Comparison of ENCODE assay signal across 32 cellular contexts in genomic region chr7:991017-991728, GRCh38. TPM values are rescaled to one million over a fixed set of nuclear protein-coding genes. Genes with fewer than 3 reads are reported as not detected.
"Had no signal": no experiment of that assay in that cellular context is flagged by ENCODE, and none has a peak within 500 bp of the region (broad histone marks: within the 10 kb centered on the region; RNA-seq: fewer than 3 reads in every experiment).

No MANE protein-coding gene starts in this region.

- H3K27ac Mint-ChIP-seq: memory B cell; natural killer cell; progenitor cell of endocrine pancreas; stimulated activated effector memory CD8-positive, alpha-beta T cell treated with anti-CD3 and anti-CD28 coated beads, Interleukin-12 subunit alpha, Interleukin-12 subunit beta, amount 100 ng/mL, for 72 hours had no signal

- H3K36me3 ChIP-seq: thyroid gland had no signal

- ATAC-seq: foreskin keratinocyte; gastroesophageal sphincter; heart left ventricle; left lobe of liver; natural killer cell; stimulated activated effector memory CD8-positive, alpha-beta T cell treated with anti-CD3 and anti-CD28 coated beads, Interleukin-12 subunit alpha, Interleukin-12 subunit beta, amount 100 ng/mL, for 72 hours had no signal

- FAIRE-seq: endothelial cell of umbilical vein, kidney had no signal

- H2AFZ ChIP-seq: hepatocyte, parathyroid adenoma had no signal

- H3K79me2 ChIP-seq: hepatocyte, parathyroid adenoma had no signal

- H3K9me3 Mint-ChIP-seq: memory B cell; natural killer cell; neural crest cell; stimulated activated effector memory CD8-positive, alpha-beta T cell treated with anti-CD3 and anti-CD28 coated beads, Interleukin-12 subunit alpha, Interleukin-12 subunit beta, amount 100 ng/mL, for 72 hours had no signal

- H3K27me3 ChIP-seq: hepatocyte, thyroid gland had no signal

- H3K9ac ChIP-seq: parathyroid adenoma had no signal

- H3K36me3 Mint-ChIP-seq: memory B cell; natural killer cell; stimulated activated effector memory CD8-positive, alpha-beta T cell treated with anti-CD3 and anti-CD28 coated beads, Interleukin-12 subunit alpha, Interleukin-12 subunit beta, amount 100 ng/mL, for 72 hours had no signal

- H3K4me2 ChIP-seq: hepatocyte had no signal

- H3K4me3 ChIP-seq: coronary artery, esophagus muscularis mucosa, gastroesophageal sphincter, heart left ventricle, hepatocyte, lung, sigmoid colon, stomach, thyroid gland had no signal

- H3K27ac ChIP-seq: coronary artery, esophagus muscularis mucosa, foreskin keratinocyte, gastroesophageal sphincter, heart left ventricle, hepatocyte, parathyroid adenoma, sigmoid colon, stomach, thyroid gland had no signal

- DNase-seq: dermis blood vessel endothelial cell; effector memory CD4-positive, alpha-beta T cell; foreskin keratinocyte; heart left ventricle; kidney; natural killer cell; sigmoid colon; stimulated activated CD4-positive, alpha-beta T cell treated with anti-CD3 and anti-CD28 coated beads, Interleukin-2, amount 100 ng/mL, for 24 hours; stimulated activated CD4-positive, alpha-beta T cell treated with anti-CD3 and anti-CD28 coated beads, Interleukin-4, amount 100 ng/mL, for 24 hours; stimulated activated naive CD4-positive, alpha-beta T cell treated with Interleukin-2 at 50 U/mL for 16 hours; stomach; thyroid gland; trophoblast cell had no signal

- H3K27me3 Mint-ChIP-seq: progenitor cell of endocrine pancreas had no signal

- H3K9me3 ChIP-seq: esophagus muscularis mucosa, gastroesophageal sphincter, heart left ventricle, sigmoid colon, stomach, thyroid gland had no signal

- H3K4me1 ChIP-seq: foreskin keratinocyte had no signal

- H3K4me3 Mint-ChIP-seq: memory B cell; natural killer cell; neural crest cell; stimulated activated effector memory CD8-positive, alpha-beta T cell treated with anti-CD3 and anti-CD28 coated beads, Interleukin-12 subunit alpha, Interleukin-12 subunit beta, amount 100 ng/mL, for 72 hours had no signal

RNA-seq across cellular contexts. Expression of gene CYP2W1, which starts 8.2 kb away (rescaled TPM):
- total RNA-seq: dermis blood vessel endothelial cell, endothelial cell of umbilical vein, epithelial cell of proximal tubule, fibroblast of lung, foreskin keratinocyte, gastroesophageal sphincter, heart left ventricle, mononuclear cell, natural killer cell, neural crest cell, osteoblast, skeletal muscle tissue, subcutaneous adipose tissue, temporal lobe, thyroid gland had no signal

RNA-seq across cellular contexts. Expression of gene GPR146, which starts 53.2 kb away (rescaled TPM):
- total RNA-seq: foreskin keratinocyte, neural crest cell had no signal
